Comparison of ENCODE assay signal across 10 cellular contexts in genomic region chr20:24164360-24164759, GRCh38.
DNase-seq lines count a peak whose midpoint lies in the region; ATAC-seq and TF ChIP-seq lines count a peak whose summit lies in the region.
"Had no signal": no experiment of that assay in that cellular context is flagged by ENCODE, and none has a peak within 500 bp of the region (broad histone marks: within the 10 kb centered on the region; RNA-seq: fewer than 3 reads in every experiment).

No MANE protein-coding gene starts in this region.

- peak; percentile 58 for TF ChIP-seq CTCF in AG04449 (IDR thresholded peaks at IDR 0.05; ENCODE audit: insufficient read depth, low read length, missing control alignments)
- peak; percentile 39; the same call in 1 of the 2 replicates for TF ChIP-seq CTCF in WTC11 (IDR thresholded peaks at IDR 0.05)
- peak; percentile 31 for TF ChIP-seq CTCF in hepatocyte (IDR thresholded peaks at IDR 0.05; ENCODE audit: poor library complexity)
- peak in 1 of 6 experiments; percentile 14 for TF ChIP-seq CTCF in Peyer's patch (IDR thresholded peaks at IDR 0.05)

- peaks cover 3% of the 10 kb centered on the region; the same call in 1 of the 2 replicates for H3K27me3 Mint-ChIP-seq in WTC11 (ENCODE audit: low read depth)

- DNase-seq in AG04449 (ENCODE audit: low read depth, low spot score), result no peak
- DNase-seq in H7, result peak; percentile 58
- DNase-seq in WTC11 (ENCODE audit: low spot score), result peak; percentile 76
- no peak for DNase-seq in hepatocyte (ENCODE audit: low spot score)
- no peak for DNase-seq in Peyer's patch
- no peak for DNase-seq in activated effector memory CD4-positive, alpha-beta T cell treated with anti-CD3 and anti-CD28 coated beads, Interleukin-2, amount 50 U/mL, for 16 hours
- DNase-seq in putamen (ENCODE audit: low spot score), result no peak
- DNase-seq: left ventricle myocardium superior, NCI-H1694 had no signal

- 36% methylated on average over 5 of the region's 5 CpGs for WGBS in hepatocyte (ENCODE audit: low lambda C conversion rate, missing lambda C conversion rate)

- H3K4me1 ChIP-seq in hepatocyte (ENCODE audit: insufficient read depth) (no peaks in the 10 kb centered on the region), Peyer's patch (no peaks in the 10 kb centered on the region)

- no peak overlapping the region for H3K4me2 ChIP-seq in hepatocyte

- H4K20me1 ChIP-seq in hepatocyte (ENCODE audit: insufficient read depth, poor library complexity, severe bottlenecking), result no peaks in the 10 kb centered on the region

- no peak overlapping the region for H3K27ac Mint-ChIP-seq in WTC11

- no peak overlapping the region for H2AFZ ChIP-seq in hepatocyte

- ATAC-seq in WTC11 (peak; percentile 76), GM21381 (IDR thresholded peaks at IDR 0.05; ENCODE audit: unreplicated experiment) (no peak)
- ATAC-seq: left ventricle myocardium superior had no signal

- H3K27ac ChIP-seq in hepatocyte (no peak overlapping the region), Peyer's patch (no peak overlapping the region)

- TF ChIP-seq POLR2A in Peyer's patch (IDR thresholded peaks at IDR 0.05), result no peak

- POLR2A ChIA-PET in AG04449 (lab: Yijun Ruan, JAX), result no interaction called here
- POLR2A ChIA-PET in WTC11 (lab: Charles Lee), result no interaction called here

- H3K4me3 ChIP-seq in AG04449 (ENCODE audit: low read depth, low read length), result no peak overlapping the region
- no peak overlapping the region for H3K4me3 ChIP-seq in H7 (ENCODE audit: insufficient read depth, low read depth, low read length)
- H3K4me3 ChIP-seq in hepatocyte, result no peak overlapping the region
- no peak overlapping the region for H3K4me3 ChIP-seq in Peyer's patch

- H3K4me1 Mint-ChIP-seq in WTC11, result peaks cover 32% of the 10 kb centered on the region

- H3K9me2 ChIP-seq in hepatocyte (replicated peaks; ENCODE audit: insufficient read depth), result no peaks in the 10 kb centered on the region

- H3K4me3 Mint-ChIP-seq in WTC11, result no peak overlapping the region

- H3K9me3 ChIP-seq in hepatocyte (ENCODE audit: low read depth) (no peaks in the 10 kb centered on the region), Peyer's patch (no peaks in the 10 kb centered on the region)

- H3K79me2 ChIP-seq in hepatocyte, result no peaks in the 10 kb centered on the region

- H3K27me3 ChIP-seq in H7 (ENCODE audit: control insufficient read depth, insufficient read depth, low read length) (no peaks in the 10 kb centered on the region), hepatocyte (no peaks in the 10 kb centered on the region), Peyer's patch (no peaks in the 10 kb centered on the region)

- no peaks in the 10 kb centered on the region for H3K9me3 Mint-ChIP-seq in WTC11

- no peaks in the 10 kb centered on the region for H3K36me3 Mint-ChIP-seq in WTC11

- H3K36me3 ChIP-seq in H7 (replicated peaks; ENCODE audit: control insufficient read depth, insufficient read depth, low read length), result no peaks in the 10 kb centered on the region
- no peaks in the 10 kb centered on the region for H3K36me3 ChIP-seq in hepatocyte (replicated peaks; ENCODE audit: insufficient read depth, low read depth)
- no peaks in the 10 kb centered on the region for H3K36me3 ChIP-seq in Peyer's patch

- CTCF ChIA-PET in AG04449 (lab: Yijun Ruan, JAX), result interaction anchor here (1.2 to 7.1 kb wide), 2 partner anchors 84 to 754 kb away, joined by 3 to 67 read pairs; no protein-coding TSS in a partner anchor
- CTCF ChIA-PET in WTC11 (lab: Charles Lee), result interaction anchor here (1.2 to 1.7 kb wide), 3 partner anchors 14 to 227 kb away, joined by 5 read pairs; no protein-coding TSS in a partner anchor

TF ChIP-seq in WTC11, 78 proteins besides CTCF, POLR2A, EP300 and RAD21 (continues in another document):
- no peak for TF ChIP-seq ZNF121 (CRISPR knock-in tag; IDR thresholded peaks at IDR 0.05)
- no peak for TF ChIP-seq NR2C2 (CRISPR knock-in tag; IDR thresholded peaks at IDR 0.05)
- no peak for TF ChIP-seq ZMAT4 (CRISPR knock-in tag; IDR thresholded peaks at IDR 0.05)
- no peak for TF ChIP-seq SP1 (CRISPR knock-in tag; conservative IDR thresholded peaks at IDR 0.05)
- no peak for TF ChIP-seq TEAD1 (CRISPR knock-in tag; IDR thresholded peaks at IDR 0.05)
- no peak for TF ChIP-seq CDX4 (CRISPR knock-in tag; IDR thresholded peaks at IDR 0.05; ENCODE audit: borderline replicate concordance)
- TF ChIP-seq ZNF671 (CRISPR knock-in tag; IDR thresholded peaks at IDR 0.05), result no peak
- no peak for TF ChIP-seq FOXK1 (CRISPR knock-in tag; IDR thresholded peaks at IDR 0.05)
- no peak for TF ChIP-seq FOXJ3 (CRISPR knock-in tag; IDR thresholded peaks at IDR 0.05; ENCODE audit: borderline replicate concordance)
- no peak for TF ChIP-seq ZNF232 (CRISPR knock-in tag; IDR thresholded peaks at IDR 0.05)
- TF ChIP-seq ETV6 (CRISPR knock-in tag; IDR thresholded peaks at IDR 0.05), result no peak
- no peak for TF ChIP-seq ZNF416 (CRISPR knock-in tag; IDR thresholded peaks at IDR 0.05)
- no peak for TF ChIP-seq ZNF512 (CRISPR knock-in tag; IDR thresholded peaks at IDR 0.05; ENCODE audit: borderline replicate concordance)
- no peak for TF ChIP-seq CREM (CRISPR knock-in tag; IDR thresholded peaks at IDR 0.05)
- TF ChIP-seq AFF4 (CRISPR knock-in tag; IDR thresholded peaks at IDR 0.05; ENCODE audit: borderline replicate concordance), result no peak
- no peak for TF ChIP-seq HMGXB4 (CRISPR knock-in tag; IDR thresholded peaks at IDR 0.05)
- TF ChIP-seq ATF1 (CRISPR knock-in tag; IDR thresholded peaks at IDR 0.05), result no peak

Comparison
In these comparisons a context has a peak if more than half of its experiments do, and no peak if none do; other contexts are left out.
1. DNase-seq: peak in H7 (single experiment) and WTC11 (single experiment); none in AG04449 (single experiment), hepatocyte (single experiment), Peyer's patch (0 of 3), activated effector memory CD4-positive, alpha-beta T cell treated with anti-CD3 and anti-CD28 coated beads, Interleukin-2, amount 50 U/mL, for 16 hours (single experiment) and putamen (single experiment).